In genomic region chr1:15950302-15950701, GRCh38 we compare ENCODE assay signal across 8 cellular contexts. TPM values are rescaled to one million over a fixed set of nuclear protein-coding genes. Genes with fewer than 3 reads are reported as not detected.
DNase-seq lines count a peak whose midpoint lies in the region; ATAC-seq, FAIRE-seq and TF ChIP-seq lines count a peak whose summit lies in the region.

No MANE protein-coding gene starts in this region.

- intact Hi-C loops in right lobe of liver (cut with DNase I): no loop called here

- peaks cover 0 to 6% (median 3%) of the 10 kb centered on the region in 4 donors for H3K4me1 ChIP-seq in right lobe of liver

- DNase-seq in activated T-cell treated with anti-CD3 and anti-CD28 coated beads, Interleukin-2, amount 50 U/mL, for 72 hours: peak; percentile 61 to 71
- DNase-seq in right lobe of liver (no peak), SK-N-DZ (ENCODE audit: low spot score) (no peak), GM12892 (ENCODE audit: insufficient read length) (no peak)
- DNase-seq in stimulated activated CD8-positive, alpha-beta memory T cell treated with anti-CD3 and anti-CD28 coated beads, Interleukin-4, amount 100 ng/mL, for 4 hours (ENCODE audit: low read depth in 2 of 2, low spot score in 1 of 2): peak; percentile 35 to 53

- TF ChIP-seq CTCF in right lobe of liver (IDR thresholded peaks at IDR 0.05): no peak

- H3K9me3 ChIP-seq in right lobe of liver: no peaks in the 10 kb centered on the region

- peak overlapping the region; percentile 2 to 68 (median 47) for H3K27ac ChIP-seq in right lobe of liver

- H3K36me3 Mint-ChIP-seq in IgD-negative memory B cell: peaks cover 4% of the 10 kb centered on the region
- peaks cover 3 to 10% of the 10 kb centered on the region in 2 donors for H3K36me3 Mint-ChIP-seq in activated T-cell treated with anti-CD3 and anti-CD28 coated beads, Interleukin-2, amount 50 U/mL, for 72 hours (ENCODE audit: insufficient read depth in 2 of 2)

- TF ChIP-seq POLR2A in right lobe of liver (IDR thresholded peaks at IDR 0.05) (no peak), GM12892 (IDR thresholded peaks at IDR 0.05; ENCODE audit: low read depth, low read length) (no peak)

- no peaks in the 10 kb centered on the region for H3K9me3 Mint-ChIP-seq in IgD-negative memory B cell
- H3K9me3 Mint-ChIP-seq in activated T-cell treated with anti-CD3 and anti-CD28 coated beads, Interleukin-2, amount 50 U/mL, for 72 hours: no peaks in the 10 kb centered on the region

- ATAC-seq in activated T-cell treated with anti-CD3 and anti-CD28 coated beads, Interleukin-2, amount 50 U/mL, for 72 hours (replicated peaks in 1 of 2): peak; percentile 18 to 45
- ATAC-seq in right lobe of liver (no peak), HG03354 (IDR thresholded peaks at IDR 0.05; ENCODE audit: poor library complexity, severe bottlenecking, unreplicated experiment) (no peak), HG03135 (IDR thresholded peaks at IDR 0.05; ENCODE audit: unreplicated experiment) (no peak)

- H3K27ac Mint-ChIP-seq in IgD-negative memory B cell: peak overlapping the region; percentile 96 to 99 (median 97)
- H3K27ac Mint-ChIP-seq in activated T-cell treated with anti-CD3 and anti-CD28 coated beads, Interleukin-2, amount 50 U/mL, for 72 hours: peak overlapping the region; percentile 94

- no peak for FAIRE-seq in GM12892 (lab: Jason Lieb, UNC)

- no peak overlapping the region for H3K4me3 ChIP-seq in right lobe of liver

- 80% methylated on average over 1 of the region's 4 CpGs for WGBS in right lobe of liver (ENCODE audit: insufficient coverage, low coverage, low lambda C conversion rate, missing lambda C conversion rate)

- no peaks in the 10 kb centered on the region for H3K27me3 Mint-ChIP-seq in IgD-negative memory B cell
- no peaks in the 10 kb centered on the region for H3K27me3 Mint-ChIP-seq in activated T-cell treated with anti-CD3 and anti-CD28 coated beads, Interleukin-2, amount 50 U/mL, for 72 hours (ENCODE audit: low read depth)

- H3K4me1 Mint-ChIP-seq in IgD-negative memory B cell: peaks cover 40 to 60% (median 43%) of the 10 kb centered on the region in 3 donors
- H3K4me1 Mint-ChIP-seq in activated T-cell treated with anti-CD3 and anti-CD28 coated beads, Interleukin-2, amount 50 U/mL, for 72 hours (ENCODE audit: low read depth): peaks cover 85% of the 10 kb centered on the region

- H3K36me3 ChIP-seq in right lobe of liver: peaks cover 0 to 13% (median 5%) of the 10 kb centered on the region in 4 donors

- peak overlapping the region in 3 of 4 donors; percentile 43 to 91 (median 82) for H3K4me3 Mint-ChIP-seq in IgD-negative memory B cell
- peak overlapping the region; percentile 74 to 82 for H3K4me3 Mint-ChIP-seq in activated T-cell treated with anti-CD3 and anti-CD28 coated beads, Interleukin-2, amount 50 U/mL, for 72 hours

- no peaks in the 10 kb centered on the region for H3K27me3 ChIP-seq in right lobe of liver

RNA-seq across cellular contexts. Expression of gene ZBTB17, which starts 25.6 kb away (rescaled TPM):
- polyA plus RNA-seq in IgD-negative memory B cell: 30.5 TPM
- 10 to 100 TPM; 76.0 to 84.1 TPM for total RNA-seq in activated T-cell treated with anti-CD3 and anti-CD28 coated beads, Interleukin-2, amount 50 U/mL, for 72 hours
- 10 to 100 TPM in 4 of 6 experiments, 1 to 10 TPM in 2; 9.2 to 13.3 (median 11.0) TPM for total RNA-seq in right lobe of liver
- 30.0 and 32.6 TPM in 2 replicates for polyA plus RNA-seq in SK-N-DZ (2014; cell fraction: cytosol; rRNA removed)
- polyA plus RNA-seq in SK-N-DZ (2014; cell fraction: nucleus; rRNA removed): 143 and 161 TPM in 2 replicates
- 12.6 TPM for polyA plus RNA-seq in GM12892 (2012; ENCODE audit: missing spikeins)

RNA-seq across cellular contexts. Expression of gene SRARP, which starts 53.7 kb away (rescaled TPM):
- polyA plus RNA-seq in IgD-negative memory B cell: not detected
- total RNA-seq in activated T-cell treated with anti-CD3 and anti-CD28 coated beads, Interleukin-2, amount 50 U/mL, for 72 hours: not detected
- total RNA-seq in right lobe of liver: not detected
- polyA plus RNA-seq in SK-N-DZ (2014; cell fraction: cytosol; rRNA removed): not detected in 2 replicates
- not detected in 2 replicates for polyA plus RNA-seq in SK-N-DZ (2014; cell fraction: nucleus; rRNA removed)
- polyA plus RNA-seq in GM12892 (2012; ENCODE audit: missing spikeins): not detected

Comparison
In these comparisons a context has a peak if more than half of its experiments do, and no peak if none do; other contexts are left out.
1. ATAC-seq: peak in activated T-cell treated with anti-CD3 and anti-CD28 coated beads, Interleukin-2, amount 50 U/mL, for 72 hours (2 of 2); none in right lobe of liver (0 of 4), HG03354 (single experiment) and HG03135 (single experiment).
2. DNase-seq: peak in activated T-cell treated with anti-CD3 and anti-CD28 coated beads, Interleukin-2, amount 50 U/mL, for 72 hours (2 of 2) and stimulated activated CD8-positive, alpha-beta memory T cell treated with anti-CD3 and anti-CD28 coated beads, Interleukin-4, amount 100 ng/mL, for 4 hours (2 of 2); none in right lobe of liver (0 of 3), SK-N-DZ (single experiment) and GM12892 (single experiment).
3. RNA of gene ZBTB17, which starts 25.6 kb away (total RNA-seq): 76.0 to 84.1 TPM in activated T-cell treated with anti-CD3 and anti-CD28 coated beads, Interleukin-2, amount 50 U/mL, for 72 hours; 9.2 to 13.3 TPM in right lobe of liver; every median in the first group is over 4 times any median in the second.